In the genomic region with DNA sequence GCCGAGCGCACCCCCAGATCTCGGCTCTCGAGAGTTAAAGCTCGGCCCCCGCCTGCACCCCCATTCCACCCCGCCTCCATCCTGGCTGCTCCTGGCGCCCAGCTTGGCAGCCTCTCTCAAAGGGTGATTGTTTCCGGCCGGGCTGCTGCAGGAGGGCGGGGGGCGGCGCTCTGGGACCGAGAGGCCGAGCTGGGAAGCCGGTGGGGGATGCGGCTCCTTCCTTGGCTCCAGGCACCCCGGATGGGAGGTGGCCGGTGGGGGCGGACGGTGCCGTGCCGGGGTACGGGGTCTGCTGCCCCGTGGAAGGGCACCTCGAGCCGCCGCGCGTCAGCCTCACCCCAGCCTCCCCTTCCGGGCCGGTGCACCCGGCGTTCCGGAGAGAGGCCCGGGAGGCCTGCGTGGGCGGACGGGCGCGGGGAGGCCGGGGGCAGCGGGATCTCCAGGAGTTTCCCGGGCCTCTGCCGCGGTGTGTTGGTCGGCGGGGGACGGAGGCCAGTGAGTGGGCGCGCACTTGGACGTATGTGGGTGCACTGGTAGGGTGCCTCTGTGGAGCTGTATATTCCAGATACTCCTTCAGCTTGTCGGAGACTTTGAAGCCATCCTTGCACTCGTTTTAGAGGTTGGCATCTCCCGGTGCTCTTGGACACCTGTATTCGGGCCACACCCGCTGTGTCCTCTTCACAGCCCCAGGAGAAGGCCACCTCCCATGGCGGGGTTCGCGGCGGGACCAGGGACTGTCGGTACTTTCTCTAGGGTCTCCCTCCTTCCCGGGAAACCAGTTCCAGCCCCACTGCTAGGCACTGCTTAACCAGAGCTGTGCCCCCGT, we compare ENCODE assay signal across 8 cellular contexts. TPM values are rescaled to one million over a fixed set of nuclear protein-coding genes. Genes with fewer than 3 reads are reported as not detected.
DNase-seq lines count a peak whose midpoint lies in the region; ATAC-seq and TF ChIP-seq lines count a peak whose summit lies in the region.

No MANE protein-coding gene starts in this region.

- TF ChIP-seq CTCF in breast epithelium (IDR thresholded peaks at IDR 0.05) (no peak), MCF 10A (IDR thresholded peaks at IDR 0.05; ENCODE audit: unreplicated experiment) (no peak)

- H3K36me3 Mint-ChIP-seq in MCF 10A (ENCODE audit: insufficient read depth, unreplicated experiment), result no peaks in the 10 kb centered on the region
- no peaks in the 10 kb centered on the region for H3K36me3 Mint-ChIP-seq in activated naive CD4-positive, alpha-beta T cell treated with anti-CD3 and anti-CD28 coated beads, Interleukin-2, amount 10 ng/mL, durations not matched to agents 7 days and 5 days
- H3K36me3 Mint-ChIP-seq in stimulated activated effector memory CD8-positive, alpha-beta T cell treated with anti-CD3 and anti-CD28 coated beads, Interleukin-12 subunit alpha, Interleukin-12 subunit beta, amount 100 ng/mL, for 72 hours, result no peaks in the 10 kb centered on the region

- H3K4me3 Mint-ChIP-seq in MCF 10A (ENCODE audit: unreplicated experiment), result no peak overlapping the region
- peak overlapping the region; percentile 52 for H3K4me3 Mint-ChIP-seq in activated naive CD4-positive, alpha-beta T cell treated with anti-CD3 and anti-CD28 coated beads, Interleukin-2, amount 10 ng/mL, durations not matched to agents 7 days and 5 days
- peak overlapping the region; percentile 27 for H3K4me3 Mint-ChIP-seq in stimulated activated effector memory CD8-positive, alpha-beta T cell treated with anti-CD3 and anti-CD28 coated beads, Interleukin-12 subunit alpha, Interleukin-12 subunit beta, amount 100 ng/mL, for 72 hours

- H3K9me3 ChIP-seq in breast epithelium, result no peaks in the 10 kb centered on the region

- peak overlapping the region in 1 of 2 donors; percentile 52 for H3K27ac ChIP-seq in breast epithelium

- DNase-seq in breast epithelium (ENCODE audit: low spot score in 2 of 2) (no peak), MCF 10A (ENCODE audit: unreplicated experiment) (no peak), iPS-NIHi7 (ENCODE audit: extremely low spot score) (peak; percentile 66)
- peak; percentile 42 for DNase-seq in activated naive CD4-positive, alpha-beta T cell treated with anti-CD3 and anti-CD28 coated beads, Interleukin-2, amount 10 ng/mL, durations not matched to agents 7 days and 5 days
- DNase-seq in stimulated activated effector memory CD8-positive, alpha-beta T cell treated with anti-CD3 and anti-CD28 coated beads, Interleukin-12 subunit alpha, Interleukin-12 subunit beta, amount 100 ng/mL, for 72 hours (ENCODE audit: low spot score in 2 of 2), result peak in 1 of 2 donors; percentile 68

- H3K4me3 ChIP-seq in breast epithelium, result peak overlapping the region; percentile 30 to 76 (median 58)

- H3K9me3 Mint-ChIP-seq in MCF 10A (ENCODE audit: unreplicated experiment), result no peaks in the 10 kb centered on the region
- H3K9me3 Mint-ChIP-seq in activated naive CD4-positive, alpha-beta T cell treated with anti-CD3 and anti-CD28 coated beads, Interleukin-2, amount 10 ng/mL, durations not matched to agents 7 days and 5 days, result no peaks in the 10 kb centered on the region
- H3K9me3 Mint-ChIP-seq in stimulated activated effector memory CD8-positive, alpha-beta T cell treated with anti-CD3 and anti-CD28 coated beads, Interleukin-12 subunit alpha, Interleukin-12 subunit beta, amount 100 ng/mL, for 72 hours, result no peaks in the 10 kb centered on the region

- CTCF ChIA-PET in MCF 10A (lab: Yijun Ruan, JAX), result interaction anchor here (0.6 kb wide), 1 partner anchor 220 kb away, joined by 3 read pairs; no protein-coding TSS in a partner anchor
- CTCF ChIA-PET in activated naive CD4-positive, alpha-beta T cell treated with anti-CD3 and anti-CD28 coated beads, Interleukin-2, amount 10 ng/mL, durations not matched to agents 7 days and 5 days (lab: Charles Lee), result no interaction called here

- no peaks in the 10 kb centered on the region for H3K4me1 ChIP-seq in breast epithelium

- TF ChIP-seq POLR2A in breast epithelium (IDR thresholded peaks at IDR 0.05), result no peak

- no peak overlapping the region for H3K27ac Mint-ChIP-seq in MCF 10A (ENCODE audit: low read depth, unreplicated experiment)
- H3K27ac Mint-ChIP-seq in activated naive CD4-positive, alpha-beta T cell treated with anti-CD3 and anti-CD28 coated beads, Interleukin-2, amount 10 ng/mL, durations not matched to agents 7 days and 5 days, result no peak overlapping the region
- no peak overlapping the region for H3K27ac Mint-ChIP-seq in stimulated activated effector memory CD8-positive, alpha-beta T cell treated with anti-CD3 and anti-CD28 coated beads, Interleukin-12 subunit alpha, Interleukin-12 subunit beta, amount 100 ng/mL, for 72 hours

- H3K27me3 Mint-ChIP-seq in MCF 10A (ENCODE audit: insufficient read depth, unreplicated experiment), result peaks cover 56% of the 10 kb centered on the region
- peaks cover 86% of the 10 kb centered on the region for H3K27me3 Mint-ChIP-seq in activated naive CD4-positive, alpha-beta T cell treated with anti-CD3 and anti-CD28 coated beads, Interleukin-2, amount 10 ng/mL, durations not matched to agents 7 days and 5 days

- ATAC-seq in stimulated activated effector memory CD8-positive, alpha-beta T cell treated with anti-CD3 and anti-CD28 coated beads, Interleukin-12 subunit alpha, Interleukin-12 subunit beta, amount 100 ng/mL, for 72 hours, result peak; percentile 43
- no peak for ATAC-seq in GM19467 (IDR thresholded peaks at IDR 0.05; ENCODE audit: unreplicated experiment)
- ATAC-seq in HG02870 (IDR thresholded peaks at IDR 0.05; ENCODE audit: unreplicated experiment), result no peak
- no peak for ATAC-seq in GM18873 (IDR thresholded peaks at IDR 0.05; ENCODE audit: low FRiP score, unreplicated experiment)

- H3K27me3 ChIP-seq in breast epithelium, result peaks cover 3 to 37% of the 10 kb centered on the region in 2 donors

- peaks cover 5% of the 10 kb centered on the region for H3K4me1 Mint-ChIP-seq in MCF 10A (ENCODE audit: insufficient read depth, unreplicated experiment)
- peaks cover 11% of the 10 kb centered on the region for H3K4me1 Mint-ChIP-seq in activated naive CD4-positive, alpha-beta T cell treated with anti-CD3 and anti-CD28 coated beads, Interleukin-2, amount 10 ng/mL, durations not matched to agents 7 days and 5 days
- H3K4me1 Mint-ChIP-seq in stimulated activated effector memory CD8-positive, alpha-beta T cell treated with anti-CD3 and anti-CD28 coated beads, Interleukin-12 subunit alpha, Interleukin-12 subunit beta, amount 100 ng/mL, for 72 hours, result peaks cover 41% of the 10 kb centered on the region

- intact Hi-C loops in breast epithelium (cut with DNase I; ENCODE audit: low total_unique reads) (no loop called here), MCF 10A (cut with micrococcal nuclease) (no loop called here)

- POLR2A ChIA-PET in MCF 10A (lab: Yijun Ruan, JAX), result no interaction called here

- BruUV-seq in MCF 10A (replicated peaks; lab: Mats Ljungman, UMichigan), result no TSS peak

- no peaks in the 10 kb centered on the region for H3K36me3 ChIP-seq in breast epithelium

RNA-seq across cellular contexts. Expression of a gene that starts 0.7 kb away (rescaled TPM):
- total RNA-seq in breast epithelium (1 to 10 TPM in 2 of 3 donors, under 1 TPM in 1; 0.16 to 2.9 (median 2.8) TPM), MCF 10A (2022) (not detected in 2 replicates)

Comparison
In these comparisons a context has a peak if more than half of its experiments do, and no peak if none do; other contexts are left out.
1. DNase-seq: peak in activated naive CD4-positive, alpha-beta T cell treated with anti-CD3 and anti-CD28 coated beads, Interleukin-2, amount 10 ng/mL, durations not matched to agents 7 days and 5 days (single experiment) and iPS-NIHi7 (single experiment); none in breast epithelium (0 of 2) and MCF 10A (single experiment).